1 cellular context compared by ENCODE assay signal in the genomic region with DNA sequence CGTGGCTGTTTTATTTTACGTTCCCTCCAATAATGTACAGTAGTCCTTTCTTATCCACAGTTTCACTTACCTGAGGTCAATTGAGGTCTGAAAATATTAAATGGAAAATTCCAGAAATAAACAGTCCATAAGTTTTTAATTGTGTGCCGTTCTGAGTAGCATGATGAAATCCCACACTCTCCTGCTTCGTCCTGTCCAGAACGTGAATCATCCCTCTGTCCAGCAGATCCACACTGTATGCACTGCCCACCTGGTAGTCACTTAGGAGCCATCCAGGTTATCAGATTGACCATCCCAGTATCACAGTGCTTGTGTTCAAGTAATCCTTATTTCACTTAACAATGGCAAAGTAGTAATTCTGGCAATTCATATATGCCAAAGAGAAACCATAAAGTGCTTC.
TF ChIP-seq lines count a peak whose summit lies in the region.

No MANE protein-coding gene starts in this region.

TF ChIP-seq in IMR-90, 13 proteins besides CTCF, POLR2A, EP300 and RAD21:
- TF ChIP-seq, protein P1, sequence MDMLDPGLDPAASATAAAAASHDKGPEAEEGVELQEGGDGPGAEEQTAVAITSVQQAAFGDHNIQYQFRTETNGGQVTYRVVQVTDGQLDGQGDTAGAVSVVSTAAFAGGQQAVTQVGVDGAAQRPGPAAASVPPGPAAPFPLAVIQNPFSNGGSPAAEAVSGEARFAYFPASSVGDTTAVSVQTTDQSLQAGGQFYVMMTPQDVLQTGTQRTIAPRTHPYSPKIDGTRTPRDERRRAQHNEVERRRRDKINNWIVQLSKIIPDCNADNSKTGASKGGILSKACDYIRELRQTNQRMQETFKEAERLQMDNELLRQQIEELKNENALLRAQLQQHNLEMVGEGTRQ (IDR thresholded peaks at IDR 0.05; ENCODE audit: low read depth, low read length) = no peak
- TF ChIP-seq SMC3 (IDR thresholded peaks at IDR 0.05; ENCODE audit: low read depth, low read length) (no peak), RFX5 (IDR thresholded peaks at IDR 0.05; ENCODE audit: low read depth, low read length) (no peak), RCOR1 (IDR thresholded peaks at IDR 0.05; ENCODE audit: insufficient replicate concordance, low read length) (no peak), BHLHE40 (IDR thresholded peaks at IDR 0.05; ENCODE audit: low read depth, low read length) (no peak), NFE2L2 (IDR thresholded peaks at IDR 0.05; ENCODE audit: low read depth, low read length) (no peak), MXI1 (IDR thresholded peaks at IDR 0.05; ENCODE audit: borderline replicate concordance, low read depth, low read length) (no peak), CEBPB (IDR thresholded peaks at IDR 0.05; ENCODE audit: low read depth, low read length) (no peak), MAFK (IDR thresholded peaks at IDR 0.05; ENCODE audit: low read depth, low read length) (no peak), MAZ (IDR thresholded peaks at IDR 0.05; ENCODE audit: borderline replicate concordance, low read depth, low read length) (no peak), CHD1 (IDR thresholded peaks at IDR 0.05; ENCODE audit: low read depth, low read length) (no peak), FOS (IDR thresholded peaks at IDR 0.05; ENCODE audit: low read depth, low read length) (no peak)
- TF ChIP-seq, protein P2, sequence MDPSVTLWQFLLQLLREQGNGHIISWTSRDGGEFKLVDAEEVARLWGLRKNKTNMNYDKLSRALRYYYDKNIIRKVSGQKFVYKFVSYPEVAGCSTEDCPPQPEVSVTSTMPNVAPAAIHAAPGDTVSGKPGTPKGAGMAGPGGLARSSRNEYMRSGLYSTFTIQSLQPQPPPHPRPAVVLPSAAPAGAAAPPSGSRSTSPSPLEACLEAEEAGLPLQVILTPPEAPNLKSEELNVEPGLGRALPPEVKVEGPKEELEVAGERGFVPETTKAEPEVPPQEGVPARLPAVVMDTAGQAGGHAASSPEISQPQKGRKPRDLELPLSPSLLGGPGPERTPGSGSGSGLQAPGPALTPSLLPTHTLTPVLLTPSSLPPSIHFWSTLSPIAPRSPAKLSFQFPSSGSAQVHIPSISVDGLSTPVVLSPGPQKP (IDR thresholded peaks at IDR 0.05; ENCODE audit: borderline replicate concordance, low read depth, low read length) = no peak
